Comparison of ENCODE assay signal across 10 cellular contexts in genomic region chr6:11769816-11770545, GRCh38. TPM values are rescaled to one million over a fixed set of nuclear protein-coding genes. Genes with fewer than 3 reads are reported as not detected.
DNase-seq lines count a peak whose midpoint lies in the region; ATAC-seq and TF ChIP-seq lines count a peak whose summit lies in the region.
"Had no signal": no experiment of that assay in that cellular context is flagged by ENCODE, and none has a peak within 500 bp of the region (broad histone marks: within the 10 kb centered on the region; RNA-seq: fewer than 3 reads in every experiment).

No MANE protein-coding gene starts in this region.

- H3K4me1 ChIP-seq in HUES64 (ENCODE audit: insufficient read depth, low read length) (peaks cover 52% of the 10 kb centered on the region), mucosa of descending colon (ENCODE audit: low read depth) (peaks cover 18% of the 10 kb centered on the region)

- peak; percentile 20 for DNase-seq in A172 (ENCODE audit: low spot score)
- peak in 2 of 3 donors; percentile 56 to 59 for DNase-seq in mucosa of descending colon
- no peak for DNase-seq in hypothalamus (lab: John Stamatoyannopoulos, UW)
- no peak for DNase-seq in T1000 (lab: John Stamatoyannopoulos, UW)
- DNase-seq: CD4-positive, alpha-beta memory T cell had no signal

- intact Hi-C loops in mucosa of descending colon (cut with DNase I, micrococcal nuclease), result no loop called here

- H3K36me3 Mint-ChIP-seq in brain, result no peaks in the 10 kb centered on the region
- H3K36me3 Mint-ChIP-seq: CD4-positive, alpha-beta memory T cell had no signal

- peak; percentile 49 for ATAC-seq in mucosa of descending colon
- no peak for ATAC-seq in GM21529 (IDR thresholded peaks at IDR 0.05; ENCODE audit: unreplicated experiment)
- ATAC-seq in HG02623 (IDR thresholded peaks at IDR 0.05; ENCODE audit: unreplicated experiment), result no peak

- WGBS in HUES64, result 59% methylated on average over 9 of the region's 11 CpGs

- no peaks in the 10 kb centered on the region for H3K9me3 Mint-ChIP-seq in brain
- H3K9me3 Mint-ChIP-seq: CD4-positive, alpha-beta memory T cell had no signal

- H3K27ac Mint-ChIP-seq in brain, result peak overlapping the region in 3 of 5 experiments; percentile 10 to 67 (median 15)

- peaks cover 17% of the 10 kb centered on the region for H3K4me1 Mint-ChIP-seq in brain

- H3K27ac ChIP-seq in HUES64 (ENCODE audit: low read depth, low read length), result peak overlapping the region; percentile 48
- H3K27ac ChIP-seq: parathyroid adenoma had no signal

- H3K9me3 ChIP-seq in HUES64 (ENCODE audit: insufficient read depth, low read depth, low read length), result no peaks in the 10 kb centered on the region
- H3K9me3 ChIP-seq in mucosa of descending colon, result no peaks in the 10 kb centered on the region

- no peak overlapping the region for H3K4me3 Mint-ChIP-seq in brain
- H3K4me3 Mint-ChIP-seq: CD4-positive, alpha-beta memory T cell had no signal

- H3K4me3 ChIP-seq in HUES64 (ENCODE audit: low read length), result no peak overlapping the region
- H3K4me3 ChIP-seq in mucosa of descending colon, result no peak overlapping the region

- TF ChIP-seq CTCF in brain (conservative IDR thresholded peaks at IDR 0.05) (no peak), mucosa of descending colon (IDR thresholded peaks at IDR 0.05) (no peak)

- no peak overlapping the region for H3K9ac ChIP-seq in HUES64 (ENCODE audit: low read depth, low read length)
- H3K9ac ChIP-seq: parathyroid adenoma had no signal

- H3K27me3 ChIP-seq in HUES64 (ENCODE audit: insufficient read depth, low read length), result no peaks in the 10 kb centered on the region

- H3K27me3 Mint-ChIP-seq in brain, result peaks cover 20% of the 10 kb centered on the region

- H3K36me3 ChIP-seq in HUES64 (ENCODE audit: insufficient read depth, low read length) (no peaks in the 10 kb centered on the region), mucosa of descending colon (ENCODE audit: low read depth) (no peaks in the 10 kb centered on the region)

RNA-seq across cellular contexts. Expression of gene ADTRP, which starts 8.6 kb away (rescaled TPM):
- 1.9 and 3.9 TPM in 2 replicates for total RNA-seq in A172 (2014; rRNA removed; shearing (Covaris generic))
- polyA plus RNA-seq in HUES64 (2013, experiment 1 of 2), result not detected
- not detected for polyA plus RNA-seq in HUES64 (2013, experiment 2 of 2)
- polyA plus RNA-seq in brain (ENCODE audit: insufficient read depth, low read depth, low replicate concordance), result 0.37 TPM
- total RNA-seq in mucosa of descending colon, result 100 to 1,000 TPM in 1 of 3 donors, 10 to 100 TPM in 2; 68.5 to 239 (median 91.9) TPM

Comparison
In these comparisons a context has a peak if more than half of its experiments do, and no peak if none do; other contexts are left out.
1. DNase-seq: peak in A172 (single experiment) and mucosa of descending colon (2 of 3); none in hypothalamus (0 of 51) and T1000 (single experiment).
2. RNA of gene ADTRP, which starts 8.6 kb away (total RNA-seq): 68.5 to 239 TPM in mucosa of descending colon; 1.9 to 3.9 TPM in A172; every median in the first group is over 10 times any median in the second.